In genomic region chr14:67532606-67532997, GRCh38 we compare ENCODE assay signal across 8 cellular contexts. TPM values are rescaled to one million over a fixed set of nuclear protein-coding genes. Genes with fewer than 3 reads are reported as not detected.
DNase-seq lines count a peak whose midpoint lies in the region; ATAC-seq and TF ChIP-seq lines count a peak whose summit lies in the region.

No MANE protein-coding gene starts in this region.

- DNase-seq in HAP-1 (ENCODE audit: low spot score in 2 of 2) (no peak), iPS DF 6.9 (ENCODE audit: low read depth, low spot score) (no peak), smooth muscle cell (lab: John Stamatoyannopoulos, UW; ENCODE audit: unreplicated experiment) (no peak), NOMO-1 (lab: John Stamatoyannopoulos, UW; ENCODE audit: unreplicated experiment in 2 of 2) (no peak), nucleus accumbens (lab: John Stamatoyannopoulos, UW) (no peak), RKO (ENCODE audit: low spot score) (no peak)
- DNase-seq in activated CD8-positive, alpha-beta T cell treated with anti-CD3 and anti-CD28 coated beads for 36 hours = no peak
- DNase-seq in stimulated activated naive CD4-positive, alpha-beta T cell treated with Interleukin-2 at 50 U/mL for 16 hours (lab: John Stamatoyannopoulos, UW) = no peak

- H3K27ac ChIP-seq in iPS DF 6.9 (ENCODE audit: low read length) = no peak overlapping the region
- H3K27ac ChIP-seq in smooth muscle cell (ENCODE audit: low read depth) = no peak overlapping the region

- no peaks in the 10 kb centered on the region for H4K20me1 ChIP-seq in smooth muscle cell (ENCODE audit: low read depth)

- no peak for TF ChIP-seq CTCF in activated CD8-positive, alpha-beta T cell treated with anti-CD3 and anti-CD28 coated beads for 36 hours (IDR thresholded peaks at IDR 0.05)
- TF ChIP-seq CTCF in smooth muscle cell (IDR thresholded peaks at IDR 0.05; ENCODE audit: borderline replicate concordance, insufficient read depth, poor library complexity, severe bottlenecking) = no peak

- peaks cover 4% of the 10 kb centered on the region for H3K4me1 ChIP-seq in HAP-1
- H3K4me1 ChIP-seq in iPS DF 6.9 (ENCODE audit: control insufficient read depth, insufficient read depth, low read length) = 0 out of 2 replicates have a peak, but pooled peaks cover 1% of the 10 kb centered on the region
- no peaks in the 10 kb centered on the region for H3K4me1 ChIP-seq in smooth muscle cell (ENCODE audit: low read depth)

- H3K4me3 ChIP-seq in HAP-1 (peak overlapping the region; percentile 56), iPS DF 6.9 (ENCODE audit: low read length) (peak overlapping the region; percentile 76; the same call in 1 of the 2 replicates), smooth muscle cell (peak overlapping the region; percentile 79)

- peaks cover 2% of the 10 kb centered on the region for H3K4me1 Mint-ChIP-seq in activated CD8-positive, alpha-beta T cell treated with anti-CD3 and anti-CD28 coated beads for 36 hours (ENCODE audit: low read depth)

- H2AFZ ChIP-seq in smooth muscle cell (ENCODE audit: low read depth) = peak overlapping the region; percentile 99

- CTCF ChIA-PET in activated CD8-positive, alpha-beta T cell treated with anti-CD3 and anti-CD28 coated beads for 36 hours (lab: Charles Lee) = interaction anchor here (0.6 to 5.7 kb wide), 8 partner anchors 9 to 172 kb away, joined by 3 to 50 read pairs (median 5); no protein-coding TSS in a partner anchor

- POLR2A ChIA-PET in activated CD8-positive, alpha-beta T cell treated with anti-CD3 and anti-CD28 coated beads for 36 hours (lab: Charles Lee) = interaction anchor here (1.4 kb wide), 2 partner anchors 26 to 39 kb away, joined by 3 to 4 read pairs; no protein-coding TSS in a partner anchor

- H3K4me2 ChIP-seq in smooth muscle cell = peak overlapping the region; percentile 94

- H3F3A ChIP-seq in smooth muscle cell (ENCODE audit: low read depth) = peaks cover 6% of the 10 kb centered on the region

- in situ Hi-C loops in HAP-1 (cut with MboI; ENCODE audit: low sequenced_read_pairs) = no loop called here

- peak overlapping the region; percentile 76 for H3K9ac ChIP-seq in smooth muscle cell (ENCODE audit: low read depth)

- no peaks in the 10 kb centered on the region for H3K36me3 ChIP-seq in HAP-1 (replicated peaks)
- no peaks in the 10 kb centered on the region for H3K36me3 ChIP-seq in iPS DF 6.9 (ENCODE audit: control insufficient read depth, insufficient read depth, low read length)
- no peaks in the 10 kb centered on the region for H3K36me3 ChIP-seq in smooth muscle cell (ENCODE audit: low read depth)

- H3K4me3 Mint-ChIP-seq in activated CD8-positive, alpha-beta T cell treated with anti-CD3 and anti-CD28 coated beads for 36 hours = peak overlapping the region; percentile 47

- H3K9me3 ChIP-seq in HAP-1 (no peaks in the 10 kb centered on the region), iPS DF 6.9 (ENCODE audit: control insufficient read depth, insufficient read depth, low read length) (no peaks in the 10 kb centered on the region), smooth muscle cell (replicated peaks; ENCODE audit: low read depth) (no peaks in the 10 kb centered on the region)

- H3K27me3 Mint-ChIP-seq in activated CD8-positive, alpha-beta T cell treated with anti-CD3 and anti-CD28 coated beads for 36 hours = peaks cover 21% of the 10 kb centered on the region

- WGBS in iPS DF 6.9 (ENCODE audit: insufficient coverage, insufficient read length) = no CpG with 5 or more reads among the region's 23 CpGs
- WGBS in smooth muscle cell (ENCODE audit: low lambda C conversion rate) = 22% methylated on average over 22 of the region's 23 CpGs

- intact Hi-C loops in activated CD8-positive, alpha-beta T cell treated with anti-CD3 and anti-CD28 coated beads for 36 hours (cut with micrococcal nuclease) = no loop called here

- ATAC-seq in activated CD8-positive, alpha-beta T cell treated with anti-CD3 and anti-CD28 coated beads for 36 hours = no peak

- H3K27ac Mint-ChIP-seq in activated CD8-positive, alpha-beta T cell treated with anti-CD3 and anti-CD28 coated beads for 36 hours = no peak overlapping the region

- H3K27me3 ChIP-seq in HAP-1 (ENCODE audit: low read depth) = no peaks in the 10 kb centered on the region
- peaks cover 2% of the 10 kb centered on the region; the same call in 1 of the 2 replicates for H3K27me3 ChIP-seq in iPS DF 6.9 (ENCODE audit: control insufficient read depth, insufficient read depth, low read length)
- H3K27me3 ChIP-seq in smooth muscle cell (ENCODE audit: low read depth) = peaks cover 4% of the 10 kb centered on the region

- H3K36me3 Mint-ChIP-seq in activated CD8-positive, alpha-beta T cell treated with anti-CD3 and anti-CD28 coated beads for 36 hours (ENCODE audit: low read depth) = no peaks in the 10 kb centered on the region

- H3K79me2 ChIP-seq in smooth muscle cell (ENCODE audit: low read depth) = no peaks in the 10 kb centered on the region

- H3K9me3 Mint-ChIP-seq in activated CD8-positive, alpha-beta T cell treated with anti-CD3 and anti-CD28 coated beads for 36 hours = no peaks in the 10 kb centered on the region

RNA-seq across cellular contexts. Expression of gene PLEKHH1, which starts 0.5 kb away (rescaled TPM):
- 1 to 10 TPM; 4.8 to 6.7 TPM for total RNA-seq in activated CD8-positive, alpha-beta T cell treated with anti-CD3 and anti-CD28 coated beads for 36 hours
- 2.6 and 12.1 TPM in 2 replicates for total RNA-seq in smooth muscle cell
- 0.88 and 3.8 TPM in 2 replicates for polyA plus RNA-seq in smooth muscle cell

RNA-seq across cellular contexts. Expression of gene TMEM229B, which starts 44.1 kb away (rescaled TPM):
- 1 to 10 TPM; 1.6 to 2.3 TPM for total RNA-seq in activated CD8-positive, alpha-beta T cell treated with anti-CD3 and anti-CD28 coated beads for 36 hours
- total RNA-seq in smooth muscle cell = 0.22 and 2.0 TPM in 2 replicates
- 0.49 TPM in 1 of 2 replicates, not detected in the other for polyA plus RNA-seq in smooth muscle cell
